Comparison of ENCODE assay signal across 1 cellular context in the genomic region with DNA sequence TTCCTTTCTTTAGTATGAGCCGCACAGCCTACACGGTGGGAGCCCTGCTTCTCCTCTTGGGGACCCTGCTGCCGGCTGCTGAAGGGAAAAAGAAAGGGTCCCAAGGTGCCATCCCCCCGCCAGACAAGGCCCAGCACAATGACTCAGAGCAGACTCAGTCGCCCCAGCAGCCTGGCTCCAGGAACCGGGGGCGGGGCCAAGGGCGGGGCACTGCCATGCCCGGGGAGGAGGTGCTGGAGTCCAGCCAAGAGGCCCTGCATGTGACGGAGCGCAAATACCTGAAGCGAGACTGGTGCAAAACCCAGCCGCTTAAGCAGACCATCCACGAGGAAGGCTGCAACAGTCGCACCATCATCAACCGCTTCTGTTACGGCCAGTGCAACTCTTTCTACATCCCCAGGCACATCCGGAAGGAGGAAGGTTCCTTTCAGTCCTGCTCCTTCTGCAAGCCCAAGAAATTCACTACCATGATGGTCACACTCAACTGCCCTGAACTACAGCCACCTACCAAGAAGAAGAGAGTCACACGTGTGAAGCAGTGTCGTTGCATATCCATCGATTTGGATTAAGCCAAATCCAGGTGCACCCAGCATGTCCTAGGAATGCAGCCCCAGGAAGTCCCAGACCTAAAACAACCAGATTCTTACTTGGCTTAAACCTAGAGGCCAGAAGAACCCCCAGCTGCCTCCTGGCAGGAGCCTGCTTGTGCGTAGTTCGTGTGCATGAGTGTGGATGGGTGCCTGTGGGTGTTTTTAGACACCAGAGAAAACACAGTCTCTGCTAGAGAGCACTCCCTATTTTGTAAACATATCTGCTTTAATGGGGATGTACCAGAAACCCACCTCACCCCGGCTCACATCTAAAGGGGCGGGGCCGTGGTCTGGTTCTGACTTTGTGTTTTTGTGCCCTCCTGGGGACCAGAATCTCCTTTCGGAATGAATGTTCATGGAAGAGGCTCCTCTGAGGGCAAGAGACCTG.
TF ChIP-seq lines count a peak whose summit lies in the region.

No MANE protein-coding gene starts in this region.

TF ChIP-seq in HEK293, 187 proteins besides CTCF, POLR2A, EP300 and RAD21 (continued from another document and continues in another):
- TF ChIP-seq, protein P1, sequence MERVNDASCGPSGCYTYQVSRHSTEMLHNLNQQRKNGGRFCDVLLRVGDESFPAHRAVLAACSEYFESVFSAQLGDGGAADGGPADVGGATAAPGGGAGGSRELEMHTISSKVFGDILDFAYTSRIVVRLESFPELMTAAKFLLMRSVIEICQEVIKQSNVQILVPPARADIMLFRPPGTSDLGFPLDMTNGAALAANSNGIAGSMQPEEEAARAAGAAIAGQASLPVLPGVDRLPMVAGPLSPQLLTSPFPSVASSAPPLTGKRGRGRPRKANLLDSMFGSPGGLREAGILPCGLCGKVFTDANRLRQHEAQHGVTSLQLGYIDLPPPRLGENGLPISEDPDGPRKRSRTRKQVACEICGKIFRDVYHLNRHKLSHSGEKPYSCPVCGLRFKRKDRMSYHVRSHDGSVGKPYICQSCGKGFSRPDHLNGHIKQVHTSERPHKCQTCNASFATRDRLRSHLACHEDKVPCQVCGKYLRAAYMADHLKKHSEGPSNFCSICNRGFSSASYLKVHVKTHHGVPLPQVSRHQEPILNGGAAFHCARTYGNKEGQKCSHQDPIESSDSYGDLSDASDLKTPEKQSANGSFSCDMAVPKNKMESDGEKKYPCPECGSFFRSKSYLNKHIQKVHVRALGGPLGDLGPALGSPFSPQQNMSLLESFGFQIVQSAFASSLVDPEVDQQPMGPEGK (tag by site-specific recombination; IDR thresholded peaks at IDR 0.05) = peak; percentile 70
- TF ChIP-seq, protein P2, sequence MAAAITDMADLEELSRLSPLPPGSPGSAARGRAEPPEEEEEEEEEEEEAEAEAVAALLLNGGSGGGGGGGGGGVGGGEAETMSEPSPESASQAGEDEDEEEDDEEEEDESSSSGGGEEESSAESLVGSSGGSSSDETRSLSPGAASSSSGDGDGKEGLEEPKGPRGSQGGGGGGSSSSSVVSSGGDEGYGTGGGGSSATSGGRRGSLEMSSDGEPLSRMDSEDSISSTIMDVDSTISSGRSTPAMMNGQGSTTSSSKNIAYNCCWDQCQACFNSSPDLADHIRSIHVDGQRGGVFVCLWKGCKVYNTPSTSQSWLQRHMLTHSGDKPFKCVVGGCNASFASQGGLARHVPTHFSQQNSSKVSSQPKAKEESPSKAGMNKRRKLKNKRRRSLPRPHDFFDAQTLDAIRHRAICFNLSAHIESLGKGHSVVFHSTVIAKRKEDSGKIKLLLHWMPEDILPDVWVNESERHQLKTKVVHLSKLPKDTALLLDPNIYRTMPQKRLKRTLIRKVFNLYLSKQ (tag by site-specific recombination; IDR thresholded peaks at IDR 0.05; ENCODE audit: borderline replicate concordance) = no peak
- peak; percentile 84 for TF ChIP-seq ZNF600 (tag by site-specific recombination; IDR thresholded peaks at IDR 0.05)
- TF ChIP-seq ZNF248 (tag by site-specific recombination; IDR thresholded peaks at IDR 0.05) = no peak
- no peak for TF ChIP-seq ZNF677 (tag by site-specific recombination; IDR thresholded peaks at IDR 0.05)
- TF ChIP-seq ZBTB17 (tag by site-specific recombination; IDR thresholded peaks at IDR 0.05) = peak; percentile 50; the same call in 1 of the 2 replicates
- no peak for TF ChIP-seq ZNF768 (tag by site-specific recombination; IDR thresholded peaks at IDR 0.05)
- TF ChIP-seq ZNF548 (tag by site-specific recombination; IDR thresholded peaks at IDR 0.05) = no peak
- TF ChIP-seq, protein P3, sequence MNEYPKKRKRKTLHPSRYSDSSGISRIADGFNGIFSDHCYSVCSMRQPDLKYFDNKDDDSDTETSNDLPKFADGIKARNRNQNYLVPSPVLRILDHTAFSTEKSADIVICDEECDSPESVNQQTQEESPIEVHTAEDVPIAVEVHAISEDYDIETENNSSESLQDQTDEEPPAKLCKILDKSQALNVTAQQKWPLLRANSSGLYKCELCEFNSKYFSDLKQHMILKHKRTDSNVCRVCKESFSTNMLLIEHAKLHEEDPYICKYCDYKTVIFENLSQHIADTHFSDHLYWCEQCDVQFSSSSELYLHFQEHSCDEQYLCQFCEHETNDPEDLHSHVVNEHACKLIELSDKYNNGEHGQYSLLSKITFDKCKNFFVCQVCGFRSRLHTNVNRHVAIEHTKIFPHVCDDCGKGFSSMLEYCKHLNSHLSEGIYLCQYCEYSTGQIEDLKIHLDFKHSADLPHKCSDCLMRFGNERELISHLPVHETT (tag by site-specific recombination; IDR thresholded peaks at IDR 0.05) = no peak
- no peak for TF ChIP-seq ZNF366 (tag by site-specific recombination; conservative IDR thresholded peaks at IDR 0.05)
- TF ChIP-seq SP2 (tag by site-specific recombination; IDR thresholded peaks at IDR 0.05) = peak; percentile 16; the same call in 1 of the 2 replicates
- TF ChIP-seq ZIC2 (tag by site-specific recombination; IDR thresholded peaks at IDR 0.05) = no peak
- TF ChIP-seq, protein P4, sequence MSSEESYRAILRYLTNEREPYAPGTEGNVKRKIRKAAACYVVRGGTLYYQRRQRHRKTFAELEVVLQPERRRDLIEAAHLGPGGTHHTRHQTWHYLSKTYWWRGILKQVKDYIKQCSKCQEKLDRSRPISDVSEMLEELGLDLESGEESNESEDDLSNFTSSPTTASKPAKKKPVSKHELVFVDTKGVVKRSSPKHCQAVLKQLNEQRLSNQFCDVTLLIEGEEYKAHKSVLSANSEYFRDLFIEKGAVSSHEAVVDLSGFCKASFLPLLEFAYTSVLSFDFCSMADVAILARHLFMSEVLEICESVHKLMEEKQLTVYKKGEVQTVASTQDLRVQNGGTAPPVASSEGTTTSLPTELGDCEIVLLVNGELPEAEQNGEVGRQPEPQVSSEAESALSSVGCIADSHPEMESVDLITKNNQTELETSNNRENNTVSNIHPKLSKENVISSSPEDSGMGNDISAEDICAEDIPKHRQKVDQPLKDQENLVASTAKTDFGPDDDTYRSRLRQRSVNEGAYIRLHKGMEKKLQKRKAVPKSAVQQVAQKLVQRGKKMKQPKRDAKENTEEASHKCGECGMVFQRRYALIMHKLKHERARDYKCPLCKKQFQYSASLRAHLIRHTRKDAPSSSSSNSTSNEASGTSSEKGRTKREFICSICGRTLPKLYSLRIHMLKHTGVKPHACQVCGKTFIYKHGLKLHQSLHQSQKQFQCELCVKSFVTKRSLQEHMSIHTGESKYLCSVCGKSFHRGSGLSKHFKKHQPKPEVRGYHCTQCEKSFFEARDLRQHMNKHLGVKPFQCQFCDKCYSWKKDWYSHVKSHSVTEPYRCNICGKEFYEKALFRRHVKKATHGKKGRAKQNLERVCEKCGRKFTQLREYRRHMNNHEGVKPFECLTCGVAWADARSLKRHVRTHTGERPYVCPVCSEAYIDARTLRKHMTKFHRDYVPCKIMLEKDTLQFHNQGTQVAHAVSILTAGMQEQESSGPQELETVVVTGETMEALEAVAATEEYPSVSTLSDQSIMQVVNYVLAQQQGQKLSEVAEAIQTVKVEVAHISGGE (tag by site-specific recombination; conservative IDR thresholded peaks at IDR 0.05; ENCODE audit: low read depth) = peak; percentile 69
- peak; percentile 53; the same call in 1 of the 2 replicates for TF ChIP-seq ZSCAN30 (tag by site-specific recombination; IDR thresholded peaks at IDR 0.05)
- TF ChIP-seq, protein P5, sequence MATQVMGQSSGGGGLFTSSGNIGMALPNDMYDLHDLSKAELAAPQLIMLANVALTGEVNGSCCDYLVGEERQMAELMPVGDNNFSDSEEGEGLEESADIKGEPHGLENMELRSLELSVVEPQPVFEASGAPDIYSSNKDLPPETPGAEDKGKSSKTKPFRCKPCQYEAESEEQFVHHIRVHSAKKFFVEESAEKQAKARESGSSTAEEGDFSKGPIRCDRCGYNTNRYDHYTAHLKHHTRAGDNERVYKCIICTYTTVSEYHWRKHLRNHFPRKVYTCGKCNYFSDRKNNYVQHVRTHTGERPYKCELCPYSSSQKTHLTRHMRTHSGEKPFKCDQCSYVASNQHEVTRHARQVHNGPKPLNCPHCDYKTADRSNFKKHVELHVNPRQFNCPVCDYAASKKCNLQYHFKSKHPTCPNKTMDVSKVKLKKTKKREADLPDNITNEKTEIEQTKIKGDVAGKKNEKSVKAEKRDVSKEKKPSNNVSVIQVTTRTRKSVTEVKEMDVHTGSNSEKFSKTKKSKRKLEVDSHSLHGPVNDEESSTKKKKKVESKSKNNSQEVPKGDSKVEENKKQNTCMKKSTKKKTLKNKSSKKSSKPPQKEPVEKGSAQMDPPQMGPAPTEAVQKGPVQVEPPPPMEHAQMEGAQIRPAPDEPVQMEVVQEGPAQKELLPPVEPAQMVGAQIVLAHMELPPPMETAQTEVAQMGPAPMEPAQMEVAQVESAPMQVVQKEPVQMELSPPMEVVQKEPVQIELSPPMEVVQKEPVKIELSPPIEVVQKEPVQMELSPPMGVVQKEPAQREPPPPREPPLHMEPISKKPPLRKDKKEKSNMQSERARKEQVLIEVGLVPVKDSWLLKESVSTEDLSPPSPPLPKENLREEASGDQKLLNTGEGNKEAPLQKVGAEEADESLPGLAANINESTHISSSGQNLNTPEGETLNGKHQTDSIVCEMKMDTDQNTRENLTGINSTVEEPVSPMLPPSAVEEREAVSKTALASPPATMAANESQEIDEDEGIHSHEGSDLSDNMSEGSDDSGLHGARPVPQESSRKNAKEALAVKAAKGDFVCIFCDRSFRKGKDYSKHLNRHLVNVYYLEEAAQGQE (tag by site-specific recombination; IDR thresholded peaks at IDR 0.05) = no peak
- TF ChIP-seq SCRT2 (tag by site-specific recombination; IDR thresholded peaks at IDR 0.05) = 0 out of 2 replicates have a peak, but pooled peaks have one; percentile 16
- TF ChIP-seq, protein P6, sequence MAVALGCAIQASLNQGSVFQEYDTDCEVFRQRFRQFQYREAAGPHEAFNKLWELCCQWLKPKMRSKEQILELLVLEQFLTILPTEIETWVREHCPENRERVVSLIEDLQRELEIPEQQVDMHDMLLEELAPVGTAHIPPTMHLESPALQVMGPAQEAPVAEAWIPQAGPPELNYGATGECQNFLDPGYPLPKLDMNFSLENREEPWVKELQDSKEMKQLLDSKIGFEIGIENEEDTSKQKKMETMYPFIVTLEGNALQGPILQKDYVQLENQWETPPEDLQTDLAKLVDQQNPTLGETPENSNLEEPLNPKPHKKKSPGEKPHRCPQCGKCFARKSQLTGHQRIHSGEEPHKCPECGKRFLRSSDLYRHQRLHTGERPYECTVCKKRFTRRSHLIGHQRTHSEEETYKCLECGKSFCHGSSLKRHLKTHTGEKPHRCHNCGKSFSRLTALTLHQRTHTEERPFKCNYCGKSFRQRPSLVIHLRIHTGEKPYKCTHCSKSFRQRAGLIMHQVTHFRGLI (tag by site-specific recombination; IDR thresholded peaks at IDR 0.05) = no peak
- no peak for TF ChIP-seq ZXDB (tag by site-specific recombination; IDR thresholded peaks at IDR 0.05)
- TF ChIP-seq ZSCAN16 (tag by site-specific recombination; IDR thresholded peaks at IDR 0.05) = no peak
- TF ChIP-seq ZNF549 (tag by site-specific recombination; IDR thresholded peaks at IDR 0.05) = no peak
- TF ChIP-seq ZNF571 (tag by site-specific recombination; IDR thresholded peaks at IDR 0.05) = no peak
- TF ChIP-seq, protein P7, sequence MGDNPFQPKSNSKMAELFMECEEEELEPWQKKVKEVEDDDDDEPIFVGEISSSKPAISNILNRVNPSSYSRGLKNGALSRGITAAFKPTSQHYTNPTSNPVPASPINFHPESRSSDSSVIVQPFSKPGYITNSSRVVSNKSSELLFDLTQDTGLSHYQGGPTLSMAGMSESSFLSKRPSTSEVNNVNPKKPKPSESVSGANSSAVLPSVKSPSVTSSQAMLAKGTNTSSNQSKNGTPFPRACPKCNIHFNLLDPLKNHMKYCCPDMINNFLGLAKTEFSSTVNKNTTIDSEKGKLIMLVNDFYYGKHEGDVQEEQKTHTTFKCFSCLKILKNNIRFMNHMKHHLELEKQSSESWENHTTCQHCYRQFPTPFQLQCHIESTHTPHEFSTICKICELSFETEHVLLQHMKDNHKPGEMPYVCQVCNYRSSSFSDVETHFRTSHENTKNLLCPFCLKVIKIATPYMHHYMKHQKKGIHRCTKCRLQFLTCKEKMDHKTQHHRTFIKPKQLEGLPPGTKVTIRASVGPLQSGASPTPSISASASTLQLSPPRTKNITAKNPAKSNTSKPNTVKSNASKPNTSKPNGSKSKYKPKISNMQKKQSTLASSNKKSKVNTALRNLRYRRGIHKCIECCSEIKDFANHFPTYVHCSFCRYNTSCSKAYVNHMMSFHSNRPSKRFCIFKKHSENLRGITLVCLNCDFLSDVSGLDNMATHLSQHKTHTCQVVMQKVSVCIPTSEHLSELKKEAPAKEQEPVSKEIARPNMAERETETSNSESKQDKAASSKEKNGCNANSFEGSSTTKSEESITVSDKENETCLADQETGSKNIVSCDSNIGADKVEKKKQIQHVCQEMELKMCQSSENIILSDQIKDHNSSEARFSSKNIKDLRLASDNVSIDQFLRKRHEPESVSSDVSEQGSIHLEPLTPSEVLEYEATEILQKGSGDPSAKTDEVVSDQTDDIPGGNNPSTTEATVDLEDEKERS (tag by site-specific recombination; IDR thresholded peaks at IDR 0.05) = no peak
- TF ChIP-seq, protein P8, sequence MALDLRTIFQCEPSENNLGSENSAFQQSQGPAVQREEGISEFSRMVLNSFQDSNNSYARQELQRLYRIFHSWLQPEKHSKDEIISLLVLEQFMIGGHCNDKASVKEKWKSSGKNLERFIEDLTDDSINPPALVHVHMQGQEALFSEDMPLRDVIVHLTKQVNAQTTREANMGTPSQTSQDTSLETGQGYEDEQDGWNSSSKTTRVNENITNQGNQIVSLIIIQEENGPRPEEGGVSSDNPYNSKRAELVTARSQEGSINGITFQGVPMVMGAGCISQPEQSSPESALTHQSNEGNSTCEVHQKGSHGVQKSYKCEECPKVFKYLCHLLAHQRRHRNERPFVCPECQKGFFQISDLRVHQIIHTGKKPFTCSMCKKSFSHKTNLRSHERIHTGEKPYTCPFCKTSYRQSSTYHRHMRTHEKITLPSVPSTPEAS (tag by site-specific recombination; IDR thresholded peaks at IDR 0.05) = no peak
- TF ChIP-seq, protein P9, sequence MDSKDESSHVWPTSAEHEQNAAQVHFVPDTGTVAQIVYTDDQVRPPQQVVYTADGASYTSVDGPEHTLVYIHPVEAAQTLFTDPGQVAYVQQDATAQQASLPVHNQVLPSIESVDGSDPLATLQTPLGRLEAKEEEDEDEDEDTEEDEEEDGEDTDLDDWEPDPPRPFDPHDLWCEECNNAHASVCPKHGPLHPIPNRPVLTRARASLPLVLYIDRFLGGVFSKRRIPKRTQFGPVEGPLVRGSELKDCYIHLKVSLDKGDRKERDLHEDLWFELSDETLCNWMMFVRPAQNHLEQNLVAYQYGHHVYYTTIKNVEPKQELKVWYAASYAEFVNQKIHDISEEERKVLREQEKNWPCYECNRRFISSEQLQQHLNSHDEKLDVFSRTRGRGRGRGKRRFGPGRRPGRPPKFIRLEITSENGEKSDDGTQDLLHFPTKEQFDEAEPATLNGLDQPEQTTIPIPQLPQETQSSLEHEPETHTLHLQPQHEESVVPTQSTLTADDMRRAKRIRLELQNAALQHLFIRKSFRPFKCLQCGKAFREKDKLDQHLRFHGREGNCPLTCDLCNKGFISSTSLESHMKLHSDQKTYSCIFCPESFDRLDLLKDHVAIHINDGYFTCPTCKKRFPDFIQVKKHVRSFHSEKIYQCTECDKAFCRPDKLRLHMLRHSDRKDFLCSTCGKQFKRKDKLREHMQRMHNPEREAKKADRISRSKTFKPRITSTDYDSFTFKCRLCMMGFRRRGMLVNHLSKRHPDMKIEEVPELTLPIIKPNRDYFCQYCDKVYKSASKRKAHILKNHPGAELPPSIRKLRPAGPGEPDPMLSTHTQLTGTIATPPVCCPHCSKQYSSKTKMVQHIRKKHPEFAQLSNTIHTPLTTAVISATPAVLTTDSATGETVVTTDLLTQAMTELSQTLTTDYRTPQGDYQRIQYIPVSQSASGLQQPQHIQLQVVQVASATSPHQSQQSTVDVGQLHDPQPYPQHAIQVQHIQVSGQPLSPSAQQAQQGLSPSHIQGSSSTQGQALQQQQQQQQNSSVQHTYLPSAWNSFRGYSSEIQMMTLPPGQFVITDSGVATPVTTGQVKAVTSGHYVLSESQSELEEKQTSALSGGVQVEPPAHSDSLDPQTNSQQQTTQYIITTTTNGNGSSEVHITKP (tag by site-specific recombination; IDR thresholded peaks at IDR 0.05) = 0 out of 2 replicates have a peak, but pooled peaks have one; percentile 13
- TF ChIP-seq ZNF521 (tag by site-specific recombination; IDR thresholded peaks at IDR 0.05) = no peak
- TF ChIP-seq ZNF146 (tag by site-specific recombination; IDR thresholded peaks at IDR 0.05) = no peak
- TF ChIP-seq OSR2 (tag by site-specific recombination; IDR thresholded peaks at IDR 0.05) = no peak
